In genomic region chr3:55796528-55796927, GRCh38 we compare ENCODE assay signal across 8 cellular contexts.
DNase-seq lines count a peak whose midpoint lies in the region; ATAC-seq, FAIRE-seq and TF ChIP-seq lines count a peak whose summit lies in the region.
"Not testable (repeated sequence)": the region's sequence is repeated elsewhere in the genome, so short reads cannot be mapped to it uniquely, and the experiment has no call there.

No MANE protein-coding gene starts in this region.

- H4K91ac ChIP-seq in mesenchymal stem cell (ENCODE audit: low read length), result peak overlapping the region; percentile 39

- DNase-seq in M059J (ENCODE audit: low read depth) (peak; percentile 5), SJSA1 (ENCODE audit: low read depth in 1 of 2, low spot score in 2 of 2) (peak; percentile 52 to 65), fibroblast of villous mesenchyme (ENCODE audit: low read depth) (peak; percentile 77), kidney (peak; percentile 68), mesenchymal stem cell (peak; percentile 41), testis (peak; percentile 21)
- DNase-seq in sciatic nerve (ENCODE audit: low spot score), result not testable (repeated sequence)

- not testable (repeated sequence) for H3K36me3 ChIP-seq in SJSA1; kidney (ENCODE audit: control insufficient read depth in 1 of 2, insufficient read depth in 2 of 2, low read length in 2 of 2); mesenchymal stem cell (ENCODE audit: control insufficient read depth in 1 of 2, insufficient read depth in 2 of 2, low read depth in 1 of 2, low read length in 2 of 2); testis (ENCODE audit: low read depth, missing control alignments)

- H3K27ac ChIP-seq in SJSA1 (peak overlapping the region; percentile 86), testis (peak overlapping the region in 1 of 2 donors; percentile 5)
- not testable (repeated sequence) for H3K27ac ChIP-seq in kidney (ENCODE audit: low read depth in 2 of 2, low read length in 2 of 2); mesenchymal stem cell (ENCODE audit: low read length, poor library complexity, severe bottlenecking)

- not testable (repeated sequence) for H2BK12ac ChIP-seq in mesenchymal stem cell (ENCODE audit: low read length in 2 of 2)

- H3K23ac ChIP-seq in mesenchymal stem cell (ENCODE audit: low read length in 2 of 2), result not testable (repeated sequence)

- H3K9ac ChIP-seq in kidney (ENCODE audit: low read length in 2 of 2); mesenchymal stem cell (ENCODE audit: low read length): not testable (repeated sequence)

- H3K9me3 ChIP-seq in SJSA1 (replicated peaks); kidney (ENCODE audit: control insufficient read depth in 1 of 2, low read length in 2 of 2); mesenchymal stem cell (ENCODE audit: control insufficient read depth, low read length); testis: not testable (repeated sequence)

- not testable (repeated sequence) for H3K18ac ChIP-seq in mesenchymal stem cell (ENCODE audit: low read depth in 1 of 2, low read length in 2 of 2)

- H2BK15ac ChIP-seq in mesenchymal stem cell (ENCODE audit: low read depth, poor library complexity, severe bottlenecking), result not testable (repeated sequence)

- H3K4ac ChIP-seq in mesenchymal stem cell (ENCODE audit: low read depth in 1 of 2, low read length in 2 of 2), result peak overlapping the region in 1 of 2 experiments; percentile 2

- H4K8ac ChIP-seq in mesenchymal stem cell (ENCODE audit: low read length), result peak overlapping the region; percentile 24

- H2BK5ac ChIP-seq in mesenchymal stem cell (ENCODE audit: low read depth, low read length, poor library complexity, severe bottlenecking), result not testable (repeated sequence)

- H2AFZ ChIP-seq in mesenchymal stem cell (ENCODE audit: low read depth, low read length), result not testable (repeated sequence)

- peak; percentile 90 for FAIRE-seq in endometrium (lab: Jason Lieb, UNC)
- not testable (repeated sequence) for FAIRE-seq in kidney (lab: Jason Lieb, UNC)

- not testable (repeated sequence) for H2AK5ac ChIP-seq in mesenchymal stem cell (ENCODE audit: low read length, severe bottlenecking)

- H3K4me2 ChIP-seq in mesenchymal stem cell (ENCODE audit: low read length, poor library complexity, severe bottlenecking), result not testable (repeated sequence)

- H3K27me3 ChIP-seq in SJSA1 (replicated peaks); mesenchymal stem cell (ENCODE audit: control insufficient read depth in 1 of 2, insufficient read depth in 1 of 2, low read length in 2 of 2); testis: not testable (repeated sequence)

- not testable (repeated sequence) for H3K14ac ChIP-seq in mesenchymal stem cell (ENCODE audit: low read length in 2 of 2)

- TF ChIP-seq CTCF in fibroblast of villous mesenchyme (IDR thresholded peaks at IDR 0.05; ENCODE audit: insufficient read depth, low read depth, low read length); kidney (IDR thresholded peaks at IDR 0.05; ENCODE audit: borderline replicate concordance, extremely low read depth, insufficient read depth); testis (IDR thresholded peaks at IDR 0.05): not testable (repeated sequence)

- intact Hi-C loops in kidney (cut with DNase I); sciatic nerve (cut with DNase I); testis (cut with DNase I; ENCODE audit: low total_unique reads): not testable (repeated sequence)

- peak overlapping the region; percentile 11 for H2BK120ac ChIP-seq in mesenchymal stem cell (ENCODE audit: low read depth, low read length)

- WGBS in mesenchymal stem cell, result 21% methylated on average over 6 of the region's 6 CpGs
- 60 to 69% methylated on average over 6 of the region's 6 CpGs for WGBS in testis, 2 donors

- peaks cover 51% of the 10 kb centered on the region for H3K4me1 ChIP-seq in SJSA1 (replicated peaks)
- H3K4me1 ChIP-seq in kidney (ENCODE audit: control insufficient read depth in 1 of 2, insufficient read depth in 1 of 2, low read depth in 1 of 2, low read length in 2 of 2); mesenchymal stem cell (ENCODE audit: control insufficient read depth, insufficient read depth, low read depth, low read length); testis: not testable (repeated sequence)

- H3K4me3 ChIP-seq in SJSA1; fibroblast of villous mesenchyme (ENCODE audit: low read depth, low read length); kidney (ENCODE audit: low read length in 2 of 2); mesenchymal stem cell (ENCODE audit: insufficient read depth in 1 of 2, low read depth in 1 of 2, low read length in 2 of 2); testis: not testable (repeated sequence)

- not testable (repeated sequence) for H3K79me1 ChIP-seq in mesenchymal stem cell (replicated peaks; ENCODE audit: low read length, poor library complexity, severe bottlenecking)

- TF ChIP-seq POLR2A in testis (IDR thresholded peaks at IDR 0.05), result not testable (repeated sequence)

- ATAC-seq in sciatic nerve, result peak; percentile 64
